Comparison of ENCODE assay signal across 22 cellular contexts in the genomic region with DNA sequence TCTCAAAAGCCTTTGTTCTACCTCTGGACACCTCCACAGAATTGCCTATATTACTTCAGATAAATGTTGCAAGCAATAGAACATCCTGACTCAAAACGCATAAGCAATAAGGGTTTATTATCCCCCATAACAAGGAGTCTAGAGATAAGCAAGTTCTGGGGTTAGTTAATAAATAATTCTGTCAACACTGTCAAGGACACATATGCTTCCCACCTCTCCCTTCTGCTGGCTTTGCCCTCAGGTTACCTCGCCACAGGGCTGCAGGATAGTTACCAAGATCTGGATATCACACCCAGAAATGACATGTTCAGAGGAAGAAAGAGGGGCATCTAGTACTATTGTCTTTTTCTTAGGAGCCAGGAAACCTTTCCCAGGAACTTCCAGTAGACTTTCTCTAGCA. TPM values are rescaled to one million over a fixed set of nuclear protein-coding genes. Genes with fewer than 3 reads are reported as not detected.
DNase-seq lines count a peak whose midpoint lies in the region; ATAC-seq and TF ChIP-seq lines count a peak whose summit lies in the region.
"Had no signal": no experiment of that assay in that cellular context is flagged by ENCODE, and none has a peak within 500 bp of the region (broad histone marks: within the 10 kb centered on the region; RNA-seq: fewer than 3 reads in every experiment).

No MANE protein-coding gene starts in this region.

- DNase-seq in DMS 273 (lab: John Stamatoyannopoulos, UW; ENCODE audit: unreplicated experiment) = peak; percentile 40
- DNase-seq in DMS 273 treated with DMSO at 0.1 percent for 48 hours (lab: John Stamatoyannopoulos, UW) = no peak
- DNase-seq in colonic mucosa = peak; percentile 27
- DNase-seq in mucosa of descending colon = peak in 1 of 3 donors; percentile 25
- no peak for DNase-seq in ovary
- no peak for DNase-seq in NCI-H1048 (lab: John Stamatoyannopoulos, UW)
- DNase-seq: CD4-positive, alpha-beta memory T cell; DMS53; GOT3; H7; HFFc6; KG1 had no signal

- H3K9ac ChIP-seq in colonic mucosa (ENCODE audit: low read depth in 2 of 2, low read length in 2 of 2) = no peak overlapping the region
- H3K9ac ChIP-seq: BLaER1 had no signal

- no peaks in the 10 kb centered on the region for H3K36me3 ChIP-seq in colonic mucosa
- no peaks in the 10 kb centered on the region for H3K36me3 ChIP-seq in mucosa of descending colon (ENCODE audit: low read depth)
- H3K36me3 ChIP-seq in ovary = no peaks in the 10 kb centered on the region
- H3K36me3 ChIP-seq: BLaER1 had no signal

- no peak for TF ChIP-seq POLR2A in ovary (IDR thresholded peaks at IDR 0.05)

- TF ChIP-seq CTCF in colonic mucosa (IDR thresholded peaks at IDR 0.05) = no peak
- TF ChIP-seq CTCF in mucosa of descending colon (IDR thresholded peaks at IDR 0.05) = no peak
- TF ChIP-seq CTCF in ovary (IDR thresholded peaks at IDR 0.05) = no peak

- H3K4me3 ChIP-seq in colonic mucosa (no peak overlapping the region), mucosa of descending colon (no peak overlapping the region), ovary (no peak overlapping the region)
- H3K4me3 ChIP-seq: BLaER1 had no signal

- WGBS in ovary, 3 donors = 22 to 34% (median 30%) methylated on average over 2 of the region's 2 CpGs

- H3K27me3 ChIP-seq in colonic mucosa (no peaks in the 10 kb centered on the region), ovary (no peaks in the 10 kb centered on the region)
- H3K27me3 ChIP-seq: BLaER1 had no signal

- intact Hi-C loops in colonic mucosa (cut with DNase I) (no loop called here), mucosa of descending colon (cut with DNase I, micrococcal nuclease) (no loop called here), ovary (cut with DNase I) (no loop called here)

- TF ChIP-seq EP300 in ovary (IDR thresholded peaks at IDR 0.05) = no peak

- H3K4me1 ChIP-seq in colonic mucosa (no peaks in the 10 kb centered on the region), mucosa of descending colon (ENCODE audit: low read depth) (no peaks in the 10 kb centered on the region), ovary (ENCODE audit: insufficient read depth) (no peaks in the 10 kb centered on the region)
- H3K4me1 ChIP-seq: BLaER1 had no signal

- ATAC-seq in mucosa of descending colon (peak; percentile 97), GM18907 (IDR thresholded peaks at IDR 0.05; ENCODE audit: unreplicated experiment) (no peak)
- ATAC-seq: HCT116 had no signal

- H3K9me3 ChIP-seq in colonic mucosa (no peaks in the 10 kb centered on the region), mucosa of descending colon (no peaks in the 10 kb centered on the region), ovary (no peaks in the 10 kb centered on the region)
- H3K9me3 ChIP-seq: BLaER1 had no signal

- H3K27ac ChIP-seq in colonic mucosa (no peak overlapping the region), ovary (no peak overlapping the region)
- H3K27ac ChIP-seq: 22Rv1, BLaER1, HL-60 had no signal

RNA-seq across cellular contexts. Expression of gene DUSP21, which starts 14.0 kb away (rescaled TPM):
- not detected for total RNA-seq in colonic mucosa
- not detected for total RNA-seq in mucosa of descending colon
- total RNA-seq in ovary = not detected
- not detected for polyA plus RNA-seq in ovary
- total RNA-seq: A673; CD4-positive, alpha-beta memory T cell; H7; HFFc6; HT1080 had no signal
- polyA plus RNA-seq: AG04450; CD14-positive monocyte; CD4-positive, alpha-beta memory T cell; IgD-negative memory B cell had no signal

RNA-seq across cellular contexts. Expression of gene KDM6A, which starts 43.2 kb away (rescaled TPM):
- total RNA-seq in colonic mucosa (10 to 100 TPM; 31.6 to 45.3 TPM), mucosa of descending colon (10 to 100 TPM; 24.0 to 41.5 (median 36.5) TPM), ovary (10 to 100 TPM; 32.4 to 56.2 (median 42.9) TPM)
- polyA plus RNA-seq in ovary = 10 to 100 TPM; 19.8 to 27.6 TPM

Comparison
In these comparisons a context has a peak if more than half of its experiments do, and no peak if none do; other contexts are left out.
1. DNase-seq: peak in DMS 273 (single experiment) and colonic mucosa (single experiment); none in DMS 273 treated with DMSO at 0.1 percent for 48 hours (single experiment), ovary (0 of 5) and NCI-H1048 (single experiment).